Comparison of ENCODE assay signal across 9 cellular contexts in genomic region chr1:218346391-218347204, GRCh38. TPM values are rescaled to one million over a fixed set of nuclear protein-coding genes. Genes with fewer than 3 reads are reported as not detected.
DNase-seq lines count a peak whose midpoint lies in the region; ATAC-seq, FAIRE-seq and TF ChIP-seq lines count a peak whose summit lies in the region.
"Had no signal": no experiment of that assay in that cellular context is flagged by ENCODE, and none has a peak within 500 bp of the region (broad histone marks: within the 10 kb centered on the region; RNA-seq: fewer than 3 reads in every experiment).

No MANE protein-coding gene starts in this region.

- H4K20me1 ChIP-seq in osteoblast (ENCODE audit: insufficient read depth, low read length): no peaks in the 10 kb centered on the region

- TF ChIP-seq CTCF in fibroblast of pulmonary artery (IDR thresholded peaks at IDR 0.05; ENCODE audit: low read length, missing control alignments): no peak
- TF ChIP-seq CTCF in osteoblast (IDR thresholded peaks at IDR 0.05; ENCODE audit: extremely low read depth, low read depth, low read length): no peak

- H3K9me3 ChIP-seq in osteoblast (ENCODE audit: low read depth, low read length): no peaks in the 10 kb centered on the region

- H3K4me1 ChIP-seq in osteoblast (ENCODE audit: insufficient read depth, low read length): peaks cover 20% of the 10 kb centered on the region

- H2AFZ ChIP-seq in osteoblast (ENCODE audit: low read length): peak overlapping the region; percentile 59

- H3K79me2 ChIP-seq in osteoblast (ENCODE audit: insufficient read depth, low read length): peaks cover 36% of the 10 kb centered on the region

- H3K4me2 ChIP-seq in osteoblast (ENCODE audit: insufficient read depth, low read length): peak overlapping the region; percentile 96

- H3K4me3 ChIP-seq in fibroblast of pulmonary artery (replicated peaks; ENCODE audit: low read depth, low read length): peak overlapping the region; percentile 91
- H3K4me3 ChIP-seq in osteoblast (ENCODE audit: insufficient read depth, low read length): peak overlapping the region; percentile 87

- ATAC-seq in GM21381 (IDR thresholded peaks at IDR 0.05; ENCODE audit: unreplicated experiment): no peak
- ATAC-seq in HG02642 (IDR thresholded peaks at IDR 0.05; ENCODE audit: poor library complexity, unreplicated experiment): no peak

- H3K36me3 ChIP-seq in osteoblast (ENCODE audit: insufficient read depth, low read length): no peaks in the 10 kb centered on the region

- DNase-seq in activated CD4-positive, alpha-beta T cell treated with anti-CD3 and anti-CD28 coated beads, Interleukin-2, amount 50 U/mL, for 48 hours: peak; percentile 9 to 10
- DNase-seq in activated CD4-positive, alpha-beta T cell treated with anti-CD3 and anti-CD28 coated beads, Interleukin-2, amount 50 U/mL, for 1 hour: no peak
- peak; percentile 29 for DNase-seq in RCC 7860 (ENCODE audit: low spot score)
- DNase-seq in fibroblast of pulmonary artery (ENCODE audit: low read depth): peak; percentile 45
- peak; percentile 85 for DNase-seq in osteoblast (ENCODE audit: insufficient read length, low spot score, missing footprints)
- no peak for DNase-seq in activated effector memory CD4-positive, alpha-beta T cell treated with Interleukin-2 at 50 U/mL for 16 hours

- FAIRE-seq in RCC 7860 (lab: Jason Lieb, UNC): no peak
- FAIRE-seq: colon had no signal

- H3K27me3 ChIP-seq in osteoblast (ENCODE audit: insufficient read depth, low read length): no peaks in the 10 kb centered on the region

- peak overlapping the region; percentile 93 for H3K27ac ChIP-seq in osteoblast (ENCODE audit: low read depth, low read length)

RNA-seq across cellular contexts. Expression of gene TGFB2, which starts 1.5 kb away (rescaled TPM):
- total RNA-seq in osteoblast: 12.7 and 13.4 TPM in 2 replicates

Comparison
In these comparisons a context has a peak if more than half of its experiments do, and no peak if none do; other contexts are left out.
1. DNase-seq: peak in activated CD4-positive, alpha-beta T cell treated with anti-CD3 and anti-CD28 coated beads, Interleukin-2, amount 50 U/mL, for 48 hours (2 of 2), RCC 7860 (single experiment), fibroblast of pulmonary artery (single experiment) and osteoblast (single experiment); none in activated CD4-positive, alpha-beta T cell treated with anti-CD3 and anti-CD28 coated beads, Interleukin-2, amount 50 U/mL, for 1 hour (single experiment) and activated effector memory CD4-positive, alpha-beta T cell treated with Interleukin-2 at 50 U/mL for 16 hours (single experiment).